Comparison of ENCODE assay signal across 1 cellular context in the genomic region with DNA sequence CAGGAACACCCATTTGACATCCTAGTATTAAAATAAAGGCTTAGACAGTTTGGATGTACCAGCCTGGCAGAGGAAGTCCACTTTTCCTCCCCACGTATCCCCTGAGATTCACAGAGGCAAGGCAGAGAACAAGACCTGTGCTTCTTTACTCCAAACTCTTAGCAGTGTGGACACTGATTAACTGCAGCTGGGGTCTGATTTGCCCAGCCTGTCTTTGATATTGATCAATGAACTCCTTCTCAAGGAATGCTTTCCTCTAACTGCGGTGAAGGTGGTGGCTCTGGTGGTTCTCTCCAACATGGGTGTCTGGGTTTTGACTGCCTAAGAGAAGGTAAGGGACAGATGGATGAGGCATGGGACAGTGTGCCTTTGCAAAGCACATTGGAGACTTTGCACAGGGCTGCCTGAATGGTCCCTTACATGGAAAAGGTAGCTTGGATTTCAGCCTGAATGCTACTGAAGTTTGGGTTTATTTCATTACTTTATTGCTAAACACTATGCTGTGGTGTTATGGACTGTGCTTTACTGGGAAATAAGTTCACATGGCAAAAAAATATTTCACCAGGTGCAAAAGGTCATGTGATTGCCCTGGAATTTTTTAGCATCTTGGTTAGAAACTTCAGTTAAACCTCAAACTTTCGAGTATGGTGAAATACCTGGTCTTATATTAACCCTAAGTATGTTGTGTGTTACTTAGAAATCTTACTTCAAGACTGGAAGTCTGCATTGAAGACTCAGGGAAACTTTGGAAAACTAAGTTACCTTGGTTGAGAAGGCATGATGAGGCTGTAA.
TF ChIP-seq lines count a peak whose summit lies in the region.

No MANE protein-coding gene starts in this region.

TF ChIP-seq in GM12878, 131 proteins besides CTCF, POLR2A, EP300 and RAD21:
- 0 out of 2 replicates have a peak, but pooled peaks have one; percentile 24 for TF ChIP-seq DPF2 (IDR thresholded peaks at IDR 0.05)
- no peak for TF ChIP-seq CREM (IDR thresholded peaks at IDR 0.05; ENCODE audit: low read depth)
- TF ChIP-seq HDGF (IDR thresholded peaks at IDR 0.05), result 0 out of 2 replicates have a peak, but pooled peaks have one; percentile 37
- 0 out of 2 replicates have a peak, but pooled peaks have one; percentile 22 for TF ChIP-seq LARP7 (IDR thresholded peaks at IDR 0.05)
- 0 out of 2 replicates have a peak, but pooled peaks have one; percentile 7 for TF ChIP-seq TCF12 (IDR thresholded peaks at IDR 0.05; ENCODE audit: low read depth, low read length)
- 0 out of 2 replicates have a peak, but pooled peaks have one; percentile 45 for TF ChIP-seq MYB (IDR thresholded peaks at IDR 0.05; ENCODE audit: borderline replicate concordance, low read depth, low read length)
- TF ChIP-seq SRF (IDR thresholded peaks at IDR 0.05; ENCODE audit: low read depth in 2 of 2, low read length in 2 of 2), result no peak
- TF ChIP-seq TBL1XR1 (IDR thresholded peaks at IDR 0.05; ENCODE audit: low read depth, low read length), result no peak
- TF ChIP-seq, protein P1, sequence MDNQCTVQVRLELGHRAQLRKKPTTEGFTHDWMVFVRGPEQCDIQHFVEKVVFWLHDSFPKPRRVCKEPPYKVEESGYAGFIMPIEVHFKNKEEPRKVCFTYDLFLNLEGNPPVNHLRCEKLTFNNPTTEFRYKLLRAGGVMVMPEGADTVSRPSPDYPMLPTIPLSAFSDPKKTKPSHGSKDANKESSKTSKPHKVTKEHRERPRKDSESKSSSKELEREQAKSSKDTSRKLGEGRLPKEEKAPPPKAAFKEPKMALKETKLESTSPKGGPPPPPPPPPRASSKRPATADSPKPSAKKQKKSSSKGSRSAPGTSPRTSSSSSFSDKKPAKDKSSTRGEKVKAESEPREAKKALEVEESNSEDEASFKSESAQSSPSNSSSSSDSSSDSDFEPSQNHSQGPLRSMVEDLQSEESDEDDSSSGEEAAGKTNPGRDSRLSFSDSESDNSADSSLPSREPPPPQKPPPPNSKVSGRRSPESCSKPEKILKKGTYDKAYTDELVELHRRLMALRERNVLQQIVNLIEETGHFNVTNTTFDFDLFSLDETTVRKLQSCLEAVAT (IDR thresholded peaks at IDR 0.05), result 0 out of 2 replicates have a peak, but pooled peaks have one; percentile 15
- TF ChIP-seq, protein P2, sequence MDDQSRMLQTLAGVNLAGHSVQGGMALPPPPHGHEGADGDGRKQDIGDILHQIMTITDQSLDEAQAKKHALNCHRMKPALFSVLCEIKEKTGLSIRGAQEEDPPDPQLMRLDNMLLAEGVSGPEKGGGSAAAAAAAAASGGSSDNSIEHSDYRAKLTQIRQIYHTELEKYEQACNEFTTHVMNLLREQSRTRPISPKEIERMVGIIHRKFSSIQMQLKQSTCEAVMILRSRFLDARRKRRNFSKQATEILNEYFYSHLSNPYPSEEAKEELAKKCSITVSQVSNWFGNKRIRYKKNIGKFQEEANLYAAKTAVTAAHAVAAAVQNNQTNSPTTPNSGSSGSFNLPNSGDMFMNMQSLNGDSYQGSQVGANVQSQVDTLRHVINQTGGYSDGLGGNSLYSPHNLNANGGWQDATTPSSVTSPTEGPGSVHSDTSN (IDR thresholded peaks at IDR 0.05; ENCODE audit: insufficient replicate concordance, low read depth, low read length), result no peak
- no peak for TF ChIP-seq SMAD5 (IDR thresholded peaks at IDR 0.05; ENCODE audit: low read depth)
- TF ChIP-seq NR2F1 (conservative IDR thresholded peaks at IDR 0.05), result peak; percentile 59
- no peak for TF ChIP-seq KLF5 (IDR thresholded peaks at IDR 0.05; ENCODE audit: partially characterized antibody)
- TF ChIP-seq, protein P3, sequence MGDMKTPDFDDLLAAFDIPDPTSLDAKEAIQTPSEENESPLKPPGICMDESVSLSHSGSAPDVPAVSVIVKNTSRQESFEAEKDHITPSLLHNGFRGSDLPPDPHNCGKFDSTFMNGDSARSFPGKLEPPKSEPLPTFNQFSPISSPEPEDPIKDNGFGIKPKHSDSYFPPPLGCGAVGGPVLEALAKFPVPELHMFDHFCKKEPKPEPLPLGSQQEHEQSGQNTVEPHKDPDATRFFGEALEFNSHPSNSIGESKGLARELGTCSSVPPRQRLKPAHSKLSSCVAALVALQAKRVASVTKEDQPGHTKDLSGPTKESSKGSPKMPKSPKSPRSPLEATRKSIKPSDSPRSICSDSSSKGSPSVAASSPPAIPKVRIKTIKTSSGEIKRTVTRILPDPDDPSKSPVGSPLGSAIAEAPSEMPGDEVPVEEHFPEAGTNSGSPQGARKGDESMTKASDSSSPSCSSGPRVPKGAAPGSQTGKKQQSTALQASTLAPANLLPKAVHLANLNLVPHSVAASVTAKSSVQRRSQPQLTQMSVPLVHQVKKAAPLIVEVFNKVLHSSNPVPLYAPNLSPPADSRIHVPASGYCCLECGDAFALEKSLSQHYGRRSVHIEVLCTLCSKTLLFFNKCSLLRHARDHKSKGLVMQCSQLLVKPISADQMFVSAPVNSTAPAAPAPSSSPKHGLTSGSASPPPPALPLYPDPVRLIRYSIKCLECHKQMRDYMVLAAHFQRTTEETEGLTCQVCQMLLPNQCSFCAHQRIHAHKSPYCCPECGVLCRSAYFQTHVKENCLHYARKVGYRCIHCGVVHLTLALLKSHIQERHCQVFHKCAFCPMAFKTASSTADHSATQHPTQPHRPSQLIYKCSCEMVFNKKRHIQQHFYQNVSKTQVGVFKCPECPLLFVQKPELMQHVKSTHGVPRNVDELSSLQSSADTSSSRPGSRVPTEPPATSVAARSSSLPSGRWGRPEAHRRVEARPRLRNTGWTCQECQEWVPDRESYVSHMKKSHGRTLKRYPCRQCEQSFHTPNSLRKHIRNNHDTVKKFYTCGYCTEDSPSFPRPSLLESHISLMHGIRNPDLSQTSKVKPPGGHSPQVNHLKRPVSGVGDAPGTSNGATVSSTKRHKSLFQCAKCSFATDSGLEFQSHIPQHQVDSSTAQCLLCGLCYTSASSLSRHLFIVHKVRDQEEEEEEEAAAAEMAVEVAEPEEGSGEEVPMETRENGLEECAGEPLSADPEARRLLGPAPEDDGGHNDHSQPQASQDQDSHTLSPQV (IDR thresholded peaks at IDR 0.05), result no peak
- TF ChIP-seq FOXM1 (IDR thresholded peaks at IDR 0.05; ENCODE audit: low read depth, low read length), result peak; percentile 61; the same call in 1 of the 2 replicates
- TF ChIP-seq MTA2 (IDR thresholded peaks at IDR 0.05; ENCODE audit: low read depth), result peak; percentile 24; the same call in 1 of the 2 replicates
- TF ChIP-seq, protein P4, sequence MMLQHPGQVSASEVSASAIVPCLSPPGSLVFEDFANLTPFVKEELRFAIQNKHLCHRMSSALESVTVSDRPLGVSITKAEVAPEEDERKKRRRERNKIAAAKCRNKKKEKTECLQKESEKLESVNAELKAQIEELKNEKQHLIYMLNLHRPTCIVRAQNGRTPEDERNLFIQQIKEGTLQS (IDR thresholded peaks at IDR 0.05; ENCODE audit: borderline replicate concordance, extremely low read depth, low read depth, low read length), result no peak
- TF ChIP-seq, protein P5, sequence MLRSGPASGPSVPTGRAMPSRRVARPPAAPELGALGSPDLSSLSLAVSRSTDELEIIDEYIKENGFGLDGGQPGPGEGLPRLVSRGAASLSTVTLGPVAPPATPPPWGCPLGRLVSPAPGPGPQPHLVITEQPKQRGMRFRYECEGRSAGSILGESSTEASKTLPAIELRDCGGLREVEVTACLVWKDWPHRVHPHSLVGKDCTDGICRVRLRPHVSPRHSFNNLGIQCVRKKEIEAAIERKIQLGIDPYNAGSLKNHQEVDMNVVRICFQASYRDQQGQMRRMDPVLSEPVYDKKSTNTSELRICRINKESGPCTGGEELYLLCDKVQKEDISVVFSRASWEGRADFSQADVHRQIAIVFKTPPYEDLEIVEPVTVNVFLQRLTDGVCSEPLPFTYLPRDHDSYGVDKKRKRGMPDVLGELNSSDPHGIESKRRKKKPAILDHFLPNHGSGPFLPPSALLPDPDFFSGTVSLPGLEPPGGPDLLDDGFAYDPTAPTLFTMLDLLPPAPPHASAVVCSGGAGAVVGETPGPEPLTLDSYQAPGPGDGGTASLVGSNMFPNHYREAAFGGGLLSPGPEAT (IDR thresholded peaks at IDR 0.05; ENCODE audit: low read depth), result 0 out of 2 replicates have a peak, but pooled peaks have one; percentile 54
- 0 out of 2 replicates have a peak, but pooled peaks have one; percentile 34 for TF ChIP-seq MXI1 (IDR thresholded peaks at IDR 0.05; ENCODE audit: low read depth, low read length)
- TF ChIP-seq RELA (IDR thresholded peaks at IDR 0.05; ENCODE audit: borderline replicate concordance, partially characterized antibody), result no peak
- TF ChIP-seq GATAD2B (conservative IDR thresholded peaks at IDR 0.05; ENCODE audit: low read depth), result 0 out of 2 replicates have a peak, but pooled peaks have one; percentile 38
- TF ChIP-seq IKZF2 (IDR thresholded peaks at IDR 0.05), result peak; percentile 59 to 68; a peak in 2 of 4 replicates
- peak; percentile 35; the same call in 1 of the 2 replicates for TF ChIP-seq EED (IDR thresholded peaks at IDR 0.05; ENCODE audit: low read depth)
- TF ChIP-seq RAD51 (IDR thresholded peaks at IDR 0.05), result peak; percentile 86
- peak; percentile 20; the same call in 1 of the 2 replicates for TF ChIP-seq SMARCA5 (IDR thresholded peaks at IDR 0.05)
- TF ChIP-seq, protein P6, sequence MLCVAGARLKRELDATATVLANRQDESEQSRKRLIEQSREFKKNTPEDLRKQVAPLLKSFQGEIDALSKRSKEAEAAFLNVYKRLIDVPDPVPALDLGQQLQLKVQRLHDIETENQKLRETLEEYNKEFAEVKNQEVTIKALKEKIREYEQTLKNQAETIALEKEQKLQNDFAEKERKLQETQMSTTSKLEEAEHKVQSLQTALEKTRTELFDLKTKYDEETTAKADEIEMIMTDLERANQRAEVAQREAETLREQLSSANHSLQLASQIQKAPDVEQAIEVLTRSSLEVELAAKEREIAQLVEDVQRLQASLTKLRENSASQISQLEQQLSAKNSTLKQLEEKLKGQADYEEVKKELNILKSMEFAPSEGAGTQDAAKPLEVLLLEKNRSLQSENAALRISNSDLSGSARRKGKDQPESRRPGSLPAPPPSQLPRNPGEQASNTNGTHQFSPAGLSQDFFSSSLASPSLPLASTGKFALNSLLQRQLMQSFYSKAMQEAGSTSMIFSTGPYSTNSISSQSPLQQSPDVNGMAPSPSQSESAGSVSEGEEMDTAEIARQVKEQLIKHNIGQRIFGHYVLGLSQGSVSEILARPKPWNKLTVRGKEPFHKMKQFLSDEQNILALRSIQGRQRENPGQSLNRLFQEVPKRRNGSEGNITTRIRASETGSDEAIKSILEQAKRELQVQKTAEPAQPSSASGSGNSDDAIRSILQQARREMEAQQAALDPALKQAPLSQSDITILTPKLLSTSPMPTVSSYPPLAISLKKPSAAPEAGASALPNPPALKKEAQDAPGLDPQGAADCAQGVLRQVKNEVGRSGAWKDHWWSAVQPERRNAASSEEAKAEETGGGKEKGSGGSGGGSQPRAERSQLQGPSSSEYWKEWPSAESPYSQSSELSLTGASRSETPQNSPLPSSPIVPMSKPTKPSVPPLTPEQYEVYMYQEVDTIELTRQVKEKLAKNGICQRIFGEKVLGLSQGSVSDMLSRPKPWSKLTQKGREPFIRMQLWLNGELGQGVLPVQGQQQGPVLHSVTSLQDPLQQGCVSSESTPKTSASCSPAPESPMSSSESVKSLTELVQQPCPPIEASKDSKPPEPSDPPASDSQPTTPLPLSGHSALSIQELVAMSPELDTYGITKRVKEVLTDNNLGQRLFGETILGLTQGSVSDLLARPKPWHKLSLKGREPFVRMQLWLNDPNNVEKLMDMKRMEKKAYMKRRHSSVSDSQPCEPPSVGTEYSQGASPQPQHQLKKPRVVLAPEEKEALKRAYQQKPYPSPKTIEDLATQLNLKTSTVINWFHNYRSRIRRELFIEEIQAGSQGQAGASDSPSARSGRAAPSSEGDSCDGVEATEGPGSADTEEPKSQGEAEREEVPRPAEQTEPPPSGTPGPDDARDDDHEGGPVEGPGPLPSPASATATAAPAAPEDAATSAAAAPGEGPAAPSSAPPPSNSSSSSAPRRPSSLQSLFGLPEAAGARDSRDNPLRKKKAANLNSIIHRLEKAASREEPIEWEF (IDR thresholded peaks at IDR 0.05; ENCODE audit: insufficient replicate concordance, low read depth, low read length), result peak; percentile 15
- TF ChIP-seq NFIC (IDR thresholded peaks at IDR 0.05; ENCODE audit: low read depth, low read length), result peak; percentile 80
- 0 out of 2 replicates have a peak, but pooled peaks have one; percentile 33 for TF ChIP-seq NBN (IDR thresholded peaks at IDR 0.05)
- TF ChIP-seq ASH2L (IDR thresholded peaks at IDR 0.05; ENCODE audit: borderline replicate concordance, low read depth), result no peak
- TF ChIP-seq, protein P7, sequence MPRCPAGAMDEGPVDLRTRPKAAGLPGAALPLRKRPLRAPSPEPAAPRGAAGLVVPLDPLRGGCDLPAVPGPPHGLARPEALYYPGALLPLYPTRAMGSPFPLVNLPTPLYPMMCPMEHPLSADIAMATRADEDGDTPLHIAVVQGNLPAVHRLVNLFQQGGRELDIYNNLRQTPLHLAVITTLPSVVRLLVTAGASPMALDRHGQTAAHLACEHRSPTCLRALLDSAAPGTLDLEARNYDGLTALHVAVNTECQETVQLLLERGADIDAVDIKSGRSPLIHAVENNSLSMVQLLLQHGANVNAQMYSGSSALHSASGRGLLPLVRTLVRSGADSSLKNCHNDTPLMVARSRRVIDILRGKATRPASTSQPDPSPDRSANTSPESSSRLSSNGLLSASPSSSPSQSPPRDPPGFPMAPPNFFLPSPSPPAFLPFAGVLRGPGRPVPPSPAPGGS (IDR thresholded peaks at IDR 0.05; ENCODE audit: borderline replicate concordance, insufficient read depth, low read depth, low read length, poor library complexity, severe bottlenecking), result no peak
- peak; percentile 81 for TF ChIP-seq RUNX3 (IDR thresholded peaks at IDR 0.05; ENCODE audit: low read length)
- peak; percentile 81 for TF ChIP-seq IKZF1 (conservative IDR thresholded peaks at IDR 0.05)
TF ChIP-seq in GM12878: peak in this region for 21.
